ENCODE assay signal across 1 cellular context in genomic region chr3:10115326-10116137, GRCh38.
A peak's percentile ranks its signal among the peaks of the same experiment; 100 is the strongest.
TF ChIP-seq lines count a peak whose summit lies in the region.

TSS of gene BRK1 (plus strand) at chr3:10115675. CDS start at chr3:10115702, 27 bp downstream.

TF ChIP-seq in HEK293, 187 proteins besides CTCF, POLR2A, EP300 and RAD21 (continued from another document):
- TF ChIP-seq, protein P1, sequence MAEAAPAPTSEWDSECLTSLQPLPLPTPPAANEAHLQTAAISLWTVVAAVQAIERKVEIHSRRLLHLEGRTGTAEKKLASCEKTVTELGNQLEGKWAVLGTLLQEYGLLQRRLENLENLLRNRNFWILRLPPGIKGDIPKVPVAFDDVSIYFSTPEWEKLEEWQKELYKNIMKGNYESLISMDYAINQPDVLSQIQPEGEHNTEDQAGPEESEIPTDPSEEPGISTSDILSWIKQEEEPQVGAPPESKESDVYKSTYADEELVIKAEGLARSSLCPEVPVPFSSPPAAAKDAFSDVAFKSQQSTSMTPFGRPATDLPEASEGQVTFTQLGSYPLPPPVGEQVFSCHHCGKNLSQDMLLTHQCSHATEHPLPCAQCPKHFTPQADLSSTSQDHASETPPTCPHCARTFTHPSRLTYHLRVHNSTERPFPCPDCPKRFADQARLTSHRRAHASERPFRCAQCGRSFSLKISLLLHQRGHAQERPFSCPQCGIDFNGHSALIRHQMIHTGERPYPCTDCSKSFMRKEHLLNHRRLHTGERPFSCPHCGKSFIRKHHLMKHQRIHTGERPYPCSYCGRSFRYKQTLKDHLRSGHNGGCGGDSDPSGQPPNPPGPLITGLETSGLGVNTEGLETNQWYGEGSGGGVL (tag by site-specific recombination; IDR thresholded peaks at IDR 0.05) = peak; percentile 50
- TF ChIP-seq HOXC10 (CRISPR knock-in tag; IDR thresholded peaks at IDR 0.05) (no peak), ZBTB10 (tag by site-specific recombination; IDR thresholded peaks at IDR 0.05) (no peak), ZEB2 (tag by site-specific recombination; IDR thresholded peaks at IDR 0.05) (peak; percentile 65; the same call in 1 of the 2 replicates), ZNF521 (tag by site-specific recombination; IDR thresholded peaks at IDR 0.05) (no peak), ZNF600 (tag by site-specific recombination; IDR thresholded peaks at IDR 0.05) (no peak), ZNF624 (tag by site-specific recombination; IDR thresholded peaks at IDR 0.05) (0 out of 2 replicates have a peak, but pooled peaks have one; percentile 10), HOXA7 (CRISPR knock-in tag; IDR thresholded peaks at IDR 0.05; ENCODE audit: borderline replicate concordance) (no peak), ZNF501 (tag by site-specific recombination; IDR thresholded peaks at IDR 0.05) (peak; percentile 69; the same call in 1 of the 2 replicates)
